ENCODE assay signal across 10 cellular contexts in the genomic region with DNA sequence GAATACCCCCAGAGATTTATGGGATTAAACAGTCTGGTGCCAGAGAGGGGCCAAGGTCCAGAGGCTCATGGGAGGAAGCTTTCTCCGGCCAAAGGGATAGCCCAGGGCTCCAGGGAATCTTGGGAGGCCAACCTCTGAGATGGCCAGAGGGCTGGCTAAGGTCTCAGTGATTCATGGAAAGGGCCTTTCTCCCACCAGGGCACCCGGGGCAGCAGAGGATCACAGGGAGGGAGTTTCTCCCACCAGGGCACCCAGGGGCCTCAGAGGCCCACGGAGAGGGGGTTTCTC. TPM values are rescaled to one million over a fixed set of nuclear protein-coding genes. Genes with fewer than 3 reads are reported as not detected.
DNase-seq lines count a peak whose midpoint lies in the region; ATAC-seq and TF ChIP-seq lines count a peak whose summit lies in the region.
"Had no signal": no experiment of that assay in that cellular context is flagged by ENCODE, and none has a peak within 500 bp of the region (broad histone marks: within the 10 kb centered on the region; RNA-seq: fewer than 3 reads in every experiment).

No MANE protein-coding gene starts in this region.

- H3K27ac ChIP-seq in left lung, result peak overlapping the region; percentile 63 to 67

- peaks cover 0 to 8% of the 10 kb centered on the region in 2 donors for H3K4me1 ChIP-seq in left lung

- in situ Hi-C loops in ACHN (cut with HindIII; ENCODE audit: low pct_ligation_motif_present, low pct_unique_long_range_greater_than_20kb, low sequenced_read_pairs), result no loop called here

- H3K4me1 Mint-ChIP-seq in WTC11, result peaks cover 18% of the 10 kb centered on the region
- peaks cover 16% of the 10 kb centered on the region for H3K4me1 Mint-ChIP-seq in stimulated activated effector memory CD8-positive, alpha-beta T cell treated with anti-CD3 and anti-CD28 coated beads, Interleukin-12 subunit alpha, Interleukin-12 subunit beta, amount 100 ng/mL, for 72 hours

- no peak for TF ChIP-seq CTCF in GM10266 (IDR thresholded peaks at IDR 0.05; ENCODE audit: control insufficient read depth, insufficient read depth, low read depth, missing control alignments)
- TF ChIP-seq CTCF in WTC11 (IDR thresholded peaks at IDR 0.05), result no peak
- no peak for TF ChIP-seq CTCF in left lung (IDR thresholded peaks at IDR 0.05)

- H3K4me3 Mint-ChIP-seq in WTC11, result no peak overlapping the region
- no peak overlapping the region for H3K4me3 Mint-ChIP-seq in stimulated activated effector memory CD8-positive, alpha-beta T cell treated with anti-CD3 and anti-CD28 coated beads, Interleukin-12 subunit alpha, Interleukin-12 subunit beta, amount 100 ng/mL, for 72 hours

- no peaks in the 10 kb centered on the region; the same call in none of the 2 replicates for H3K27me3 Mint-ChIP-seq in WTC11 (ENCODE audit: low read depth)

- H3K9me3 Mint-ChIP-seq in WTC11, result no peaks in the 10 kb centered on the region
- H3K9me3 Mint-ChIP-seq in stimulated activated effector memory CD8-positive, alpha-beta T cell treated with anti-CD3 and anti-CD28 coated beads, Interleukin-12 subunit alpha, Interleukin-12 subunit beta, amount 100 ng/mL, for 72 hours, result no peaks in the 10 kb centered on the region

- DNase-seq in GM10266 (ENCODE audit: extremely low spot score), result peak; percentile 29
- no peak for DNase-seq in WTC11 (ENCODE audit: low spot score)
- no peak for DNase-seq in left lung
- DNase-seq in stimulated activated effector memory CD8-positive, alpha-beta T cell treated with anti-CD3 and anti-CD28 coated beads, Interleukin-12 subunit alpha, Interleukin-12 subunit beta, amount 100 ng/mL, for 72 hours (ENCODE audit: low spot score in 2 of 2), result no peak
- no peak for DNase-seq in OCI-M2 (lab: John Stamatoyannopoulos, UW; ENCODE audit: unreplicated experiment)
- DNase-seq in ACHN, result no peak
- DNase-seq in NCI-H1105 (lab: John Stamatoyannopoulos, UW), result no peak

- CTCF ChIA-PET in WTC11 (lab: Charles Lee), result interaction anchor here (0.5 to 6.7 kb wide), 53 partner anchors 8 to 296 kb away, joined by 3 to 132 read pairs (median 5); partner anchors contain the start of genes BCAT2, CA11, GYS1 and HSD17B14

- peaks cover 0 to 9% of the 10 kb centered on the region in 2 donors for H3K36me3 ChIP-seq in left lung

- no peaks in the 10 kb centered on the region for H3K9me3 ChIP-seq in left lung

- peak overlapping the region; percentile 98; the same call in 1 of the 2 replicates for H3K27ac Mint-ChIP-seq in WTC11
- peak overlapping the region; percentile 91 for H3K27ac Mint-ChIP-seq in stimulated activated effector memory CD8-positive, alpha-beta T cell treated with anti-CD3 and anti-CD28 coated beads, Interleukin-12 subunit alpha, Interleukin-12 subunit beta, amount 100 ng/mL, for 72 hours

- H3K27me3 ChIP-seq in left lung, result no peaks in the 10 kb centered on the region

- no peak overlapping the region for H3K4me3 ChIP-seq in left lung

- intact Hi-C loops in left lung (cut with DNase I), result loop anchor here in 1 of 2 donors (10.0 kb wide), 1 partner anchor 49 kb away; no protein-coding TSS in a partner anchor

- ATAC-seq in WTC11 (no peak), left lung (peak; percentile 22), HG03565 (IDR thresholded peaks at IDR 0.05; ENCODE audit: unreplicated experiment) (no peak)
- no peak for ATAC-seq in stimulated activated effector memory CD8-positive, alpha-beta T cell treated with anti-CD3 and anti-CD28 coated beads, Interleukin-12 subunit alpha, Interleukin-12 subunit beta, amount 100 ng/mL, for 72 hours

- POLR2A ChIA-PET in WTC11 (lab: Charles Lee), result interaction anchor here (0.6 to 1.6 kb wide), 8 partner anchors 11 to 898 kb away, joined by 3 to 11 read pairs (median 4); no protein-coding TSS in a partner anchor

- no peaks in the 10 kb centered on the region for H3K36me3 Mint-ChIP-seq in WTC11
- peaks cover 5% of the 10 kb centered on the region for H3K36me3 Mint-ChIP-seq in stimulated activated effector memory CD8-positive, alpha-beta T cell treated with anti-CD3 and anti-CD28 coated beads, Interleukin-12 subunit alpha, Interleukin-12 subunit beta, amount 100 ng/mL, for 72 hours

TF ChIP-seq in WTC11, 78 proteins besides CTCF, POLR2A, EP300 and RAD21:
- no peak for TF ChIP-seq NR1H2 (CRISPR knock-in tag; IDR thresholded peaks at IDR 0.05)
- TF ChIP-seq JAZF1 (CRISPR knock-in tag; IDR thresholded peaks at IDR 0.05), result no peak

RNA-seq across cellular contexts. Expression of gene BCAT2, which starts 15.0 kb away (rescaled TPM):
- total RNA-seq in WTC11 (2021) (38.7 to 48.5 TPM (median 47.7 TPM) in 3 replicates), left lung (10 to 100 TPM; 68.5 to 87.5 TPM)

RNA-seq across cellular contexts. Expression of gene FGF21, which starts 40.5 kb away (rescaled TPM):
- 0.21 to 0.44 TPM (median 0.26 TPM) in 3 replicates for total RNA-seq in WTC11 (2021)
- total RNA-seq in left lung, result not detected
- total RNA-seq: LHCN-M2; T-helper 1 cell treated with Interleukin-12 subunit alpha and Interleukin-12 subunit beta and Interleukin-4 antibody, amounts not matched to agents 30 ng/mL and 1 ng/mL, for 36 hours had no signal

RNA-seq across cellular contexts. Expression of gene HSD17B14, which starts 40.5 kb away (rescaled TPM):
- 11.4 to 18.2 TPM (median 17.0 TPM) in 3 replicates for total RNA-seq in WTC11 (2021)
- total RNA-seq in left lung, result 10 to 100 TPM; 10.1 to 20.3 TPM
- total RNA-seq: LHCN-M2 had no signal

RNA-seq across cellular contexts. Expression of gene FUT1, which starts 43.4 kb away (rescaled TPM):
- 9.9 to 11.5 TPM (median 10.1 TPM) in 3 replicates for total RNA-seq in WTC11 (2021)
- 1 to 10 TPM; 6.0 to 8.7 TPM for total RNA-seq in left lung
- total RNA-seq: LHCN-M2 had no signal

RNA-seq across cellular contexts. Expression of gene IZUMO1, which starts 49.1 kb away (rescaled TPM):
- total RNA-seq in WTC11 (2021) (1.3 to 2.2 TPM (median 1.3 TPM) in 3 replicates), left lung (1 to 10 TPM in 1 of 2 donors, under 1 TPM in 1; 0.96 to 1.5 TPM)
- total RNA-seq: LHCN-M2; T-helper 1 cell treated with Interleukin-12 subunit alpha and Interleukin-12 subunit beta and Interleukin-4 antibody, amounts not matched to agents 30 ng/mL and 1 ng/mL, for 36 hours had no signal
